In genomic region chr1:145607833-145608733, GRCh38 we compare ENCODE assay signal across 8 cellular contexts. TPM values are rescaled to one million over a fixed set of nuclear protein-coding genes. Genes with fewer than 3 reads are reported as not detected.
DNase-seq lines count a peak whose midpoint lies in the region; ATAC-seq and TF ChIP-seq lines count a peak whose summit lies in the region.
"Not testable (repeated sequence)": the region's sequence is repeated elsewhere in the genome, so short reads cannot be mapped to it uniquely, and the experiment has no call there.

TSS of gene GPR89A (plus strand) at chr1:145607988. CDS start at chr1:145608134, 146 bp downstream.

- H3K4me3 Mint-ChIP-seq in activated T-cell treated with anti-CD3 and anti-CD28 coated beads, Interleukin-2, amount 50 U/mL, for 4 hours: peak within 1 kb of the TSS; percentile 88

- not testable (repeated sequence) for H3K9me3 ChIP-seq in esophagus muscularis mucosa; muscle layer of duodenum (ENCODE audit: control insufficient read depth in 1 of 2, low read length in 2 of 2)

- peaks cover 8 to 12% (median 12%) of the 10 kb centered on the region in 4 donors for H3K4me1 ChIP-seq in esophagus muscularis mucosa
- H3K4me1 ChIP-seq in muscle layer of duodenum (ENCODE audit: control insufficient read depth in 1 of 2, insufficient read depth in 2 of 2, low read length in 2 of 2): not testable (repeated sequence)

- not testable (repeated sequence) for TF ChIP-seq CTCF in esophagus muscularis mucosa (IDR thresholded peaks at IDR 0.05)

- H3K4me1 Mint-ChIP-seq in activated T-cell treated with anti-CD3 and anti-CD28 coated beads, Interleukin-2, amount 50 U/mL, for 4 hours (ENCODE audit: low read depth): peaks cover 24% of the 10 kb centered on the region

- peak within 1 kb of the TSS; percentile 76 to 83 (median 80) for H3K4me3 ChIP-seq in esophagus muscularis mucosa
- H3K4me3 ChIP-seq in muscle layer of duodenum (ENCODE audit: low read depth in 1 of 2, low read length in 2 of 2): peak within 1 kb of the TSS; percentile 48 to 73

- intact Hi-C loops in esophagus muscularis mucosa (cut with DNase I): not testable (repeated sequence)

- not testable (repeated sequence) for H3K9me3 Mint-ChIP-seq in activated T-cell treated with anti-CD3 and anti-CD28 coated beads, Interleukin-2, amount 50 U/mL, for 4 hours

- H3K36me3 Mint-ChIP-seq in activated T-cell treated with anti-CD3 and anti-CD28 coated beads, Interleukin-2, amount 50 U/mL, for 4 hours (ENCODE audit: insufficient read depth): not testable (repeated sequence)

- H3K27me3 Mint-ChIP-seq in activated T-cell treated with anti-CD3 and anti-CD28 coated beads, Interleukin-2, amount 50 U/mL, for 4 hours (ENCODE audit: low read depth): not testable (repeated sequence)

- DNase-seq in DMS153 treated with DMSO at 0.1 percent for 48 hours (lab: John Stamatoyannopoulos, UW; ENCODE audit: unreplicated experiment) (peak; percentile 81), KBM-7 (peak; percentile 93), esophagus muscularis mucosa (ENCODE audit: extremely low spot score) (peak; percentile 97)
- peak; percentile 96 for DNase-seq in activated T-cell treated with anti-CD3 and anti-CD28 coated beads, Interleukin-2, amount 50 U/mL, for 4 hours
- peak; percentile 89 to 94 for DNase-seq in stimulated activated CD8-positive, alpha-beta memory T cell treated with anti-CD3 and anti-CD28 coated beads, Interleukin-7, amount 100 ng/mL, for 4 hours (ENCODE audit: low read depth in 2 of 2)

- in situ Hi-C loops in KBM-7 (cut with MboI; ENCODE audit: low pct_unique_long_range_greater_than_20kb, low sequenced_read_pairs): not testable (repeated sequence)

- not testable (repeated sequence) for H3K36me3 ChIP-seq in esophagus muscularis mucosa; muscle layer of duodenum (ENCODE audit: control insufficient read depth in 1 of 2, insufficient read depth in 2 of 2, low read length in 2 of 2)

- not testable (repeated sequence) for TF ChIP-seq EP300 in esophagus muscularis mucosa (IDR thresholded peaks at IDR 0.05)

- peak within 1 kb of the TSS; percentile 86 to 94 (median 90) for H3K27ac ChIP-seq in esophagus muscularis mucosa (replicated peaks in 1 of 4)
- not testable (repeated sequence) for H3K27ac ChIP-seq in muscle layer of duodenum (ENCODE audit: low read length)

- TF ChIP-seq POLR2A in esophagus muscularis mucosa (IDR thresholded peaks at IDR 0.05; ENCODE audit: low read depth): not testable (repeated sequence)

- WGBS in esophagus muscularis mucosa: 0% methylated on average over 3 of the region's 71 CpGs

- H3K27me3 ChIP-seq in esophagus muscularis mucosa; muscle layer of duodenum (ENCODE audit: low read depth, low read length): not testable (repeated sequence)

- peak; percentile 93 for ATAC-seq in GM21717 (IDR thresholded peaks at IDR 0.05; ENCODE audit: unreplicated experiment)
- ATAC-seq in activated T-cell treated with anti-CD3 and anti-CD28 coated beads, Interleukin-2, amount 50 U/mL, for 4 hours: peak; percentile 98 to 99

TF ChIP-seq in PFSK-1, 5 proteins besides CTCF, POLR2A, EP300 and RAD21:
- TF ChIP-seq POLR2AphosphoS5 (IDR thresholded peaks at IDR 0.05; ENCODE audit: low read depth, low read length) (peak; percentile 87), TAF1 (IDR thresholded peaks at IDR 0.05; ENCODE audit: borderline replicate concordance, insufficient read depth, low read length) (peak; percentile 78)

RNA-seq across cellular contexts. Expression of gene GPR89A, which starts in this region (rescaled TPM):
- polyA plus RNA-seq in PFSK-1 (2012; ENCODE audit: insufficient read length, low read depth): 7.9 TPM
- 10 to 100 TPM; 24.1 to 28.8 (median 28.1) TPM for total RNA-seq in activated T-cell treated with anti-CD3 and anti-CD28 coated beads, Interleukin-2, amount 50 U/mL, for 4 hours
- 10 to 100 TPM; 14.3 to 21.6 (median 16.0) TPM for total RNA-seq in esophagus muscularis mucosa
